8 cellular contexts compared by ENCODE assay signal in genomic region chrX:151974336-151975227, GRCh38. TPM values are rescaled to one million over a fixed set of nuclear protein-coding genes. Genes with fewer than 3 reads are reported as not detected.
A peak's percentile ranks its signal among the peaks of the same experiment; 100 is the strongest.
DNase-seq lines count a peak whose midpoint lies in the region; ATAC-seq and TF ChIP-seq lines count a peak whose summit lies in the region.

TSS of gene GABRE (minus strand) at chrX:151974676. CDS start at chrX:151974625, 51 bp downstream.

- no peaks in the 10 kb centered on the region for H3K4me1 Mint-ChIP-seq in neural crest cell

- peaks cover 62% of the 10 kb centered on the region for H3K27me3 Mint-ChIP-seq in neural crest cell (ENCODE audit: low read depth)

- ATAC-seq in GM18873 (IDR thresholded peaks at IDR 0.05; ENCODE audit: low FRiP score, unreplicated experiment) (no peak), HG02840 (IDR thresholded peaks at IDR 0.05; ENCODE audit: low FRiP score, unreplicated experiment) (no peak), HG02973 (IDR thresholded peaks at IDR 0.05; ENCODE audit: unreplicated experiment) (no peak)

- no peak within 1 kb of the TSS for H3K27ac Mint-ChIP-seq in neural crest cell (ENCODE audit: unreplicated experiment)

- peak within 1 kb of the TSS; percentile 87 for H3K27ac ChIP-seq in RWPE1

- peaks cover 1% of the 10 kb centered on the region for H3K9me3 Mint-ChIP-seq in neural crest cell

- POLR2A ChIA-PET in RWPE1 (lab: Yijun Ruan, JAX; ENCODE audit: low non-redundant PET), result interaction anchor here (0.6 kb wide), 1 partner anchor 154 kb away, joined by 4 read pairs; no protein-coding TSS in a partner anchor

- DNase-seq in GM13977 (ENCODE audit: low spot score), result peak; percentile 20
- peak; percentile 46 for DNase-seq in RWPE1 (ENCODE audit: low spot score)
- DNase-seq in fibroblast of mammary gland (ENCODE audit: low read depth), result peak; percentile 26
- DNase-seq in neural crest cell (ENCODE audit: low read depth, low spot score), result peak; percentile 12
- DNase-seq in effector CD8-positive, alpha-beta T cell (lab: John Stamatoyannopoulos, UW), result no peak

- CTCF ChIA-PET in RWPE1 (lab: Yijun Ruan, JAX), result interaction anchor here (0.9 kb wide), 1 partner anchor 11 kb away, joined by 3 read pairs; no protein-coding TSS in a partner anchor

- H3K36me3 Mint-ChIP-seq in neural crest cell (ENCODE audit: low read depth), result no peaks in the 10 kb centered on the region

- peak within 1 kb of the TSS; percentile 51 for H3K4me3 ChIP-seq in fibroblast of mammary gland (ENCODE audit: control insufficient read depth, low read depth, low read length)

- TF ChIP-seq CTCF in GM13977 (IDR thresholded peaks at IDR 0.05; ENCODE audit: extremely low read depth, insufficient read depth, missing control alignments) (no peak), RWPE1 (conservative IDR thresholded peaks at IDR 0.05; ENCODE audit: low read depth) (no peak), fibroblast of mammary gland (conservative IDR thresholded peaks at IDR 0.05; ENCODE audit: control insufficient read depth, insufficient read depth, low read depth, low read length) (no peak), neural crest cell (conservative IDR thresholded peaks at IDR 0.05) (no peak)

- in situ Hi-C loops in GM13977 (cut with MboI; ENCODE audit: low pct_unique_long_range_greater_than_20kb, low sequenced_read_pairs, unreplicated experiment), result no loop called here

- peak within 1 kb of the TSS; percentile 25 for H3K4me3 Mint-ChIP-seq in neural crest cell

RNA-seq across cellular contexts. Expression of gene GABRE, which starts in this region (rescaled TPM):
- total RNA-seq in neural crest cell, result 0.44 and 0.50 TPM in 2 replicates

Comparison
In these comparisons a context has a peak if more than half of its experiments do, and no peak if none do; other contexts are left out.
1. Peak in DNase-seq in neural crest cell; RNA of the gene not detected or under 1 TPM.